In genomic region chr1:168089979-168090337, GRCh38 we compare ENCODE assay signal across 19 cellular contexts. TPM values are rescaled to one million over a fixed set of nuclear protein-coding genes. Genes with fewer than 3 reads are reported as not detected.
DNase-seq lines count a peak whose midpoint lies in the region; ATAC-seq and TF ChIP-seq lines count a peak whose summit lies in the region.
"Had no signal": no experiment of that assay in that cellular context is flagged by ENCODE, and none has a peak within 500 bp of the region (broad histone marks: within the 10 kb centered on the region; RNA-seq: fewer than 3 reads in every experiment).

No MANE protein-coding gene starts in this region.

- intact Hi-C loops in colonic mucosa (cut with DNase I), result loop anchor here (5.0 to 10.0 kb wide), 2 partner anchors 47 to 375 kb away; partner anchors contain the start of gene GPR161
- intact Hi-C loops in uterus (cut with DNase I; ENCODE audit: low total_unique reads), result loop anchor here (10.0 kb wide), 1 partner anchor 45 kb away; the partner anchor contains the start of gene GPR161

- no peak overlapping the region for H3K4me3 ChIP-seq in colonic mucosa
- H3K4me3 ChIP-seq in mucosa of rectum (ENCODE audit: low read length in 2 of 2), result no peak overlapping the region
- H3K4me3 ChIP-seq in uterus, result no peak overlapping the region
- H3K4me3 ChIP-seq: A549, GM23338, HAP-1 had no signal

- TF ChIP-seq CTCF in GM10248 (IDR thresholded peaks at IDR 0.05; ENCODE audit: control extremely low read depth, extremely low read depth, low read depth, missing control alignments) (no peak), colonic mucosa (IDR thresholded peaks at IDR 0.05) (no peak), uterus (IDR thresholded peaks at IDR 0.05) (no peak)

- no peaks in the 10 kb centered on the region for H3K9me3 ChIP-seq in colonic mucosa
- no peaks in the 10 kb centered on the region for H3K9me3 ChIP-seq in mucosa of rectum (ENCODE audit: control insufficient read depth in 2 of 2, low read length in 2 of 2)
- no peaks in the 10 kb centered on the region for H3K9me3 ChIP-seq in uterus
- H3K9me3 ChIP-seq: A549, HAP-1 had no signal

- H3K27ac ChIP-seq in colonic mucosa (peak overlapping the region; percentile 60), mucosa of rectum (ENCODE audit: low read depth in 2 of 2, low read length in 2 of 2) (peak overlapping the region; percentile 83 to 86), uterus (peak overlapping the region; percentile 82 to 89)

- POLR2A ChIA-PET in GM10248 (lab: Yijun Ruan, JAX), result no interaction called here

- H3K36me3 ChIP-seq in colonic mucosa (no peaks in the 10 kb centered on the region), mucosa of rectum (ENCODE audit: control insufficient read depth in 2 of 2, insufficient read depth in 2 of 2, low read length in 2 of 2) (no peaks in the 10 kb centered on the region), uterus (no peaks in the 10 kb centered on the region)
- H3K36me3 ChIP-seq: HAP-1 had no signal

- H3K27me3 ChIP-seq in colonic mucosa, result no peaks in the 10 kb centered on the region
- H3K27me3 ChIP-seq in mucosa of rectum (ENCODE audit: control insufficient read depth in 2 of 2, insufficient read depth in 2 of 2, low read length in 2 of 2), result no peaks in the 10 kb centered on the region
- no peaks in the 10 kb centered on the region for H3K27me3 ChIP-seq in uterus

- CTCF ChIA-PET in GM10248 (lab: Yijun Ruan, JAX), result interaction anchor here (1.7 to 6.9 kb wide), 2 partner anchors 7 to 1259 kb away, joined by 3 to 77 read pairs; no protein-coding TSS in a partner anchor

- H3K9ac ChIP-seq in colonic mucosa (ENCODE audit: low read depth in 2 of 2, low read length in 2 of 2) (peak overlapping the region in 1 of 2 donors; percentile 46), mucosa of rectum (ENCODE audit: low read depth in 1 of 2, low read length in 2 of 2) (peak overlapping the region in 1 of 2 donors; percentile 11)

- TF ChIP-seq POLR2A in uterus (IDR thresholded peaks at IDR 0.05), result no peak
- no peak for TF ChIP-seq POLR2A in GM18505 (IDR thresholded peaks at IDR 0.05; ENCODE audit: borderline replicate concordance, extremely low read depth, insufficient read depth, insufficient read length)

- no peak for ATAC-seq in GM18505 (IDR thresholded peaks at IDR 0.05; ENCODE audit: unreplicated experiment)
- ATAC-seq: GM23338 had no signal

- peaks cover 16% of the 10 kb centered on the region for H3K4me1 ChIP-seq in colonic mucosa
- peaks cover 30 to 48% of the 10 kb centered on the region in 2 donors for H3K4me1 ChIP-seq in mucosa of rectum (ENCODE audit: control insufficient read depth in 2 of 2, insufficient read depth in 2 of 2, low read length in 2 of 2)
- peaks cover 8 to 9% of the 10 kb centered on the region in 2 donors for H3K4me1 ChIP-seq in uterus
- H3K4me1 ChIP-seq: HAP-1 had no signal

- peak; percentile 5 for DNase-seq in GM10248 (ENCODE audit: extremely low spot score)
- DNase-seq in colonic mucosa, result no peak
- DNase-seq in uterus, result no peak
- no peak for DNase-seq in RKO (ENCODE audit: low spot score)
- DNase-seq in inferior parietal cortex (ENCODE audit: extremely low spot score), result no peak
- DNase-seq: 8988T; C1 segment of cervical spinal cord; Calu3; CD4-positive, alpha-beta memory T cell; COR-L47; DMS53; DMS79 treated with DMSO at 0.1 percent for 48 hours; GF-D8; HFFc6 had no signal

RNA-seq across cellular contexts. Expression of gene GPR161, which starts 46.8 kb away (rescaled TPM):
- 1 to 10 TPM; 2.5 to 3.2 TPM for total RNA-seq in colonic mucosa
- total RNA-seq in uterus, result 10 to 100 TPM in 3 of 4 donors, 1 to 10 TPM in 1; 9.7 to 45.5 (median 37.6) TPM
